In the genomic region with DNA sequence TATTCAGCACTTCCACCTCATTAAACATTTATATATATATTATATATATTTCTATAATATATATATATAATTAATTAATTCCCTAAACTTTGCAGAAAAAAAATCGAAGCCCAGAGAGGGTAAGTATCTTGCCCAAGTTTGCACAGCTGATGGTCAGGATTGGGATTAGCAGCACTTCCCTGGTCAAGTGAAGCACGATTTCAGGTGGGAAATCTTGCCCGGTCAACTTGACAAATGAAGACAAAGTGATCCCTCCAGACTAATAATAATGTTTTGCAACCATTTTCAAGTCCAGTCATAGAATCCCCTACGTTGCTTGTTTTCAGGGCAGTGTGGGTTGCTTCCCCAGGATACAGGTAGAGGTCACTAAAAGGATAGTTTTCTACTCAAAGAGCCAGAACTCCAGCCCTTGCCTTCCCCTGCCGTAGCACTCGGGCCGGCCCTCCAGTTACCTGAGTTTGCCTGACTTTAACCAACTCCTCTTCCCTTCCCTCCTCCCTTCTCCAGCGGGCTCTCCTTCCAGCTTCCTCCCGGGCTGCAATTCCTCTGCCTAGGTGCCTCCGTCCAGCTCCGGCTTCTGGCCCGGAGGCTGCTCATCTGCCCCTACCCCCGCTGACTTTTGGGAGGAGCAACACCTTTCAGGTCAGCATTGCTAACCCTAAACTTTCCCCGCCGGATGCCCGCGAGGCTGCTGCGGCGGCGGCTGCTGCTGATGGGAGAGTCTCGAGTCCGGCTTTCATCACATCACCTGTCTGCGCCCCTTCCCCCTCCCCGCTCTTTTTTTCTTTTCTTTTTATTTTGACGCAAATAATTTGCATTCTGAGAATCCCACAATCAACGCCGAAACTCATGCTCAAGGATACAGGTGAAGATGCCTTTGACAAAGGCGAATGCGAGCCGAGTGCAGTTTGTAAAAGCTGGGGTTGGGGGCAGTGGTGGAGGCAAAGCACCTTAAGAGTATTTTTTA, we compare ENCODE assay signal across 8 cellular contexts. TPM values are rescaled to one million over a fixed set of nuclear protein-coding genes. Genes with fewer than 3 reads are reported as not detected.
DNase-seq lines count a peak whose midpoint lies in the region; ATAC-seq and TF ChIP-seq lines count a peak whose summit lies in the region.

No MANE protein-coding gene starts in this region.

- no peak overlapping the region for H3K14ac ChIP-seq in neuronal stem cell (ENCODE audit: low read length)

- peaks cover 64% of the 10 kb centered on the region for H3K27me3 Mint-ChIP-seq in activated naive CD4-positive, alpha-beta T cell treated with anti-CD3 and anti-CD28 coated beads, Interleukin-2, amount 10 ng/mL, durations not matched to agents 7 days and 5 days

- H3K4me1 Mint-ChIP-seq in activated naive CD4-positive, alpha-beta T cell treated with anti-CD3 and anti-CD28 coated beads, Interleukin-2, amount 10 ng/mL, durations not matched to agents 7 days and 5 days = peaks cover 10% of the 10 kb centered on the region

- CTCF ChIA-PET in activated naive CD4-positive, alpha-beta T cell treated with anti-CD3 and anti-CD28 coated beads, Interleukin-2, amount 10 ng/mL, durations not matched to agents 7 days and 5 days (lab: Charles Lee) = no interaction called here
- CTCF ChIA-PET in PC-3 (lab: Charles Lee) = no interaction called here

- peak overlapping the region; percentile 67 for H3K4me3 ChIP-seq in PC-3 (ENCODE audit: low read length)
- peak overlapping the region; percentile 43 to 68 for H3K4me3 ChIP-seq in esophagus (ENCODE audit: low read depth in 1 of 2, low read length in 2 of 2)
- H3K4me3 ChIP-seq in neuronal stem cell (ENCODE audit: low read length in 2 of 2) = peak overlapping the region; percentile 36 to 81

- intact Hi-C loops in PC-3 (cut with micrococcal nuclease) = loop anchor here (10.0 kb wide), 1 partner anchor 695 kb away; no protein-coding TSS in a partner anchor

- no peak overlapping the region for H2BK120ac ChIP-seq in neuronal stem cell (ENCODE audit: low read depth, low read length)

- H3K36me3 ChIP-seq in PC-3 (ENCODE audit: low read depth, low read length) (no peaks in the 10 kb centered on the region), esophagus (ENCODE audit: control insufficient read depth in 2 of 2, insufficient read depth in 2 of 2, low read length in 1 of 2) (no peaks in the 10 kb centered on the region), neuronal stem cell (replicated peaks in 1 of 2; ENCODE audit: control insufficient read depth in 2 of 2, insufficient read depth in 2 of 2, low read length in 2 of 2) (no peaks in the 10 kb centered on the region)

- H4K8ac ChIP-seq in neuronal stem cell (ENCODE audit: low read depth, low read length) = no peak overlapping the region

- no peaks in the 10 kb centered on the region for H3K9me2 ChIP-seq in PC-3 (replicated peaks; ENCODE audit: low read length)

- H3K9ac ChIP-seq in PC-3 (ENCODE audit: low read length) (no peak overlapping the region), neuronal stem cell (ENCODE audit: low read depth, low read length, poor library complexity) (no peak overlapping the region)

- H3K79me1 ChIP-seq in neuronal stem cell (ENCODE audit: low read depth, low read length) = no peaks in the 10 kb centered on the region

- no peak overlapping the region for H2BK5ac ChIP-seq in neuronal stem cell (ENCODE audit: low read length)

- H3K4ac ChIP-seq in neuronal stem cell (ENCODE audit: low read length) = no peak overlapping the region

- no peak overlapping the region for H2BK15ac ChIP-seq in neuronal stem cell (ENCODE audit: low read length)

- H4K20me1 ChIP-seq in PC-3 (ENCODE audit: low read length) = no peaks in the 10 kb centered on the region

- H3K9me3 ChIP-seq in PC-3 (ENCODE audit: low read length) = no peaks in the 10 kb centered on the region
- no peaks in the 10 kb centered on the region for H3K9me3 ChIP-seq in esophagus (ENCODE audit: control insufficient read depth in 2 of 2, insufficient read depth in 1 of 2, low read depth in 1 of 2, low read length in 1 of 2)
- H3K9me3 ChIP-seq in neuronal stem cell (replicated peaks in 1 of 2; ENCODE audit: control insufficient read depth in 2 of 2, insufficient read depth in 1 of 2, low read depth in 1 of 2, low read length in 2 of 2) = no peaks in the 10 kb centered on the region

- no peaks in the 10 kb centered on the region for H3K36me3 Mint-ChIP-seq in activated naive CD4-positive, alpha-beta T cell treated with anti-CD3 and anti-CD28 coated beads, Interleukin-2, amount 10 ng/mL, durations not matched to agents 7 days and 5 days

- no peak for DNase-seq in activated naive CD4-positive, alpha-beta T cell treated with anti-CD3 and anti-CD28 coated beads, Interleukin-2, amount 10 ng/mL, durations not matched to agents 7 days and 5 days
- DNase-seq in activated naive CD4-positive, alpha-beta T cell treated with anti-CD3 and anti-CD28 coated beads, Interleukin-2, amount 50 U/mL, for 16 hours = no peak
- DNase-seq in PC-3 = peak; percentile 61
- DNase-seq in neuronal stem cell (ENCODE audit: low spot score) = peak; percentile 30
- DNase-seq in NCI-H2171 (lab: John Stamatoyannopoulos, UW) = no peak

- H3K9me3 Mint-ChIP-seq in activated naive CD4-positive, alpha-beta T cell treated with anti-CD3 and anti-CD28 coated beads, Interleukin-2, amount 10 ng/mL, durations not matched to agents 7 days and 5 days = no peaks in the 10 kb centered on the region

- ATAC-seq in HG02798 (IDR thresholded peaks at IDR 0.05; ENCODE audit: poor library complexity, unreplicated experiment) (peak; percentile 70), PC-3 (peak; percentile 40; the same call in 1 of the 2 replicates), GM18870 (IDR thresholded peaks at IDR 0.05; ENCODE audit: unreplicated experiment) (no peak)

- peak; percentile 48 for TF ChIP-seq CTCF in PC-3 (conservative IDR thresholded peaks at IDR 0.05; ENCODE audit: low read depth, low read length)

- no peaks in the 10 kb centered on the region for H3F3A ChIP-seq in PC-3 (ENCODE audit: low read length, unreplicated experiment)

- H3K79me2 ChIP-seq in PC-3 (ENCODE audit: low read length) = no peaks in the 10 kb centered on the region

- H3K18ac ChIP-seq in neuronal stem cell (ENCODE audit: low read length) = peak overlapping the region; percentile 69

- no TSS peak for BruUV-seq in PC-3 (replicated peaks; lab: Mats Ljungman, UMichigan)

- H2BK12ac ChIP-seq in neuronal stem cell (ENCODE audit: low read length) = no peak overlapping the region

- no peak overlapping the region for H3K23ac ChIP-seq in neuronal stem cell (ENCODE audit: low read depth, low read length, poor library complexity)

- H2AFZ ChIP-seq in PC-3 (ENCODE audit: low read length) (peak overlapping the region; percentile 63), neuronal stem cell (ENCODE audit: low read length) (peak overlapping the region; percentile 84)

- POLR2A ChIA-PET in PC-3 (lab: Charles Lee; ENCODE audit: unreplicated experiment) = no interaction called here

- WGBS in esophagus, 2 donors = 6 to 7% methylated on average over 30 of the region's 30 CpGs
- no CpG with 5 or more reads among the region's 30 CpGs for WGBS in neuronal stem cell (ENCODE audit: extremely low coverage in 2 of 2, insufficient read length in 2 of 2, insufficient replicate concordance in 1 of 2), 2 donors

- H3K27ac Mint-ChIP-seq in activated naive CD4-positive, alpha-beta T cell treated with anti-CD3 and anti-CD28 coated beads, Interleukin-2, amount 10 ng/mL, durations not matched to agents 7 days and 5 days = no peak overlapping the region

- H3K27me3 ChIP-seq in PC-3 (ENCODE audit: low read length) (peaks cover 95% of the 10 kb centered on the region), esophagus (ENCODE audit: control insufficient read depth in 1 of 2, insufficient read depth in 2 of 2, low read length in 2 of 2) (peaks cover 2 to 3% of the 10 kb centered on the region in 2 donors), neuronal stem cell (ENCODE audit: control insufficient read depth in 3 of 3, insufficient read depth in 3 of 3, low read depth in 1 of 3, low read length in 3 of 3) (peaks cover 0 to 17% (median 6%) of the 10 kb centered on the region in 3 experiments)

- H4K91ac ChIP-seq in neuronal stem cell (ENCODE audit: low read depth, low read length, poor library complexity) = no peak overlapping the region

- H3K4me3 Mint-ChIP-seq in activated naive CD4-positive, alpha-beta T cell treated with anti-CD3 and anti-CD28 coated beads, Interleukin-2, amount 10 ng/mL, durations not matched to agents 7 days and 5 days = peak overlapping the region; percentile 7

- H3K4me2 ChIP-seq in PC-3 (ENCODE audit: low read length) (peak overlapping the region; percentile 77), neuronal stem cell (ENCODE audit: insufficient read depth, low read length, poor library complexity, severe bottlenecking) (peak overlapping the region; percentile 98)

- no peak overlapping the region for H3K27ac ChIP-seq in PC-3 (ENCODE audit: low read length)
- peak overlapping the region in 1 of 2 donors; percentile 47 for H3K27ac ChIP-seq in esophagus (ENCODE audit: low read depth in 2 of 2, low read length in 1 of 2)
- H3K27ac ChIP-seq in neuronal stem cell (replicated peaks; ENCODE audit: low read length) = no peak overlapping the region

- H2AK5ac ChIP-seq in neuronal stem cell (ENCODE audit: low read depth, low read length) = no peak overlapping the region

- H3K4me1 ChIP-seq in PC-3 (ENCODE audit: insufficient read depth, low read length) (no peaks in the 10 kb centered on the region; the same call in 1 of the 2 replicates), esophagus (ENCODE audit: control insufficient read depth in 2 of 2, insufficient read depth in 2 of 2, low read length in 1 of 2) (peaks cover 0 to 4% of the 10 kb centered on the region in 2 donors), neuronal stem cell (ENCODE audit: control insufficient read depth in 2 of 2, insufficient read depth in 1 of 2, low read depth in 1 of 2, low read length in 2 of 2) (peaks cover 0 to 8% of the 10 kb centered on the region in 2 donors)

RNA-seq across cellular contexts. Expression of a gene that starts 0.9 kb away (rescaled TPM):
- 0.29 and 0.40 TPM in 2 replicates for total RNA-seq in PC-3 (2014; rRNA removed)
- under 1 TPM; 0.20 to 0.45 TPM for polyA plus RNA-seq in esophagus
- polyA plus RNA-seq in neuronal stem cell (2013, experiment 1 of 2) = 0.11 TPM
- polyA plus RNA-seq in neuronal stem cell (2013, experiment 2 of 2) = 0.12 TPM

Comparison
In these comparisons a context has a peak if more than half of its experiments do, and no peak if none do; other contexts are left out.
1. DNase-seq: peak in PC-3 (single experiment) and neuronal stem cell (single experiment); none in activated naive CD4-positive, alpha-beta T cell treated with anti-CD3 and anti-CD28 coated beads, Interleukin-2, amount 10 ng/mL, durations not matched to agents 7 days and 5 days (single experiment), activated naive CD4-positive, alpha-beta T cell treated with anti-CD3 and anti-CD28 coated beads, Interleukin-2, amount 50 U/mL, for 16 hours (single experiment) and NCI-H2171 (single experiment).
2. Peak in every context shown above with its lines, with median percentiles within 50 percentile points of each other: H3K4me3 ChIP-seq.